Comparison of ENCODE assay signal across 27 cellular contexts in genomic region chr5:136666970-136667620, GRCh38.
DNase-seq lines count a peak whose midpoint lies in the region; ATAC-seq and TF ChIP-seq lines count a peak whose summit lies in the region.
"Had no signal": no experiment of that assay in that cellular context is flagged by ENCODE, and none has a peak within 500 bp of the region (broad histone marks: within the 10 kb centered on the region; RNA-seq: fewer than 3 reads in every experiment).

No MANE protein-coding gene starts in this region.

- H2AFZ ChIP-seq in OCI-LY3 (ENCODE audit: low read depth, low read length) (no peak overlapping the region), neuronal stem cell (ENCODE audit: low read length) (no peak overlapping the region), mammary epithelial cell (ENCODE audit: low read depth, low read length) (no peak overlapping the region)
- H2AFZ ChIP-seq: PC-9 had no signal

- H4K91ac ChIP-seq in neuronal stem cell (ENCODE audit: low read depth, low read length, poor library complexity): no peak overlapping the region

- H3K23ac ChIP-seq in neuronal stem cell (ENCODE audit: low read depth, low read length, poor library complexity): no peak overlapping the region

- no peak overlapping the region for H2BK5ac ChIP-seq in neuronal stem cell (ENCODE audit: low read length)

- H4K20me1 ChIP-seq in OCI-LY3 (ENCODE audit: insufficient read depth, low read length) (no peaks in the 10 kb centered on the region), mammary epithelial cell (ENCODE audit: insufficient read depth, low read length) (no peaks in the 10 kb centered on the region)

- no peak overlapping the region for H4K8ac ChIP-seq in neuronal stem cell (ENCODE audit: low read depth, low read length)

- ATAC-seq in GM18870 (IDR thresholded peaks at IDR 0.05; ENCODE audit: unreplicated experiment): peak; percentile 34
- ATAC-seq: effector memory CD8-positive, alpha-beta T cell; stimulated activated naive CD8-positive, alpha-beta T cell treated with anti-CD3 and anti-CD28 coated beads, Interleukin-15, Interleukin-2, amounts not matched to agents 100 U/mL and 50 U/mL, for 24 hours had no signal

- H2AK5ac ChIP-seq in neuronal stem cell (ENCODE audit: low read depth, low read length): no peak overlapping the region

- H3K27me3 ChIP-seq in OCI-LY3 (ENCODE audit: low read depth, low read length) (no peaks in the 10 kb centered on the region), neuronal stem cell (ENCODE audit: control insufficient read depth in 3 of 3, insufficient read depth in 3 of 3, low read depth in 1 of 3, low read length in 3 of 3) (no peaks in the 10 kb centered on the region), mammary epithelial cell (ENCODE audit: insufficient read depth, low read length) (peaks cover 4% of the 10 kb centered on the region)
- H3K27me3 ChIP-seq: brain microvascular endothelial cell, tibial artery had no signal

- no CpG with 5 or more reads among the region's 8 CpGs for WGBS in neuronal stem cell (ENCODE audit: extremely low coverage in 2 of 2, insufficient read length in 2 of 2, insufficient replicate concordance in 1 of 2), 2 donors
- 54% methylated on average over 6 of the region's 8 CpGs for WGBS in mammary epithelial cell (ENCODE audit: low coverage, missing lambda C conversion rate)

- no peak overlapping the region for H3K27ac ChIP-seq in HEK293 (ENCODE audit: extremely low read depth, low read depth, low read length)
- H3K27ac ChIP-seq in OCI-LY3 (ENCODE audit: low read length): peak overlapping the region; percentile 61
- no peak overlapping the region for H3K27ac ChIP-seq in neuronal stem cell (replicated peaks; ENCODE audit: low read length)
- no peak overlapping the region for H3K27ac ChIP-seq in mammary epithelial cell (ENCODE audit: insufficient read depth, low read depth, low read length)
- H3K27ac ChIP-seq: brain microvascular endothelial cell, left ventricle myocardium inferior, PC-9, prostate gland, tibial artery had no signal

- no peak overlapping the region for H3K4ac ChIP-seq in neuronal stem cell (ENCODE audit: low read length)

- no peaks in the 10 kb centered on the region for H3K79me1 ChIP-seq in neuronal stem cell (ENCODE audit: low read depth, low read length)

- H3K36me3 ChIP-seq in HEK293 (ENCODE audit: control insufficient read depth in 2 of 2, insufficient read depth in 1 of 2, low read length in 2 of 2): no peaks in the 10 kb centered on the region
- no peaks in the 10 kb centered on the region for H3K36me3 ChIP-seq in OCI-LY3 (replicated peaks; ENCODE audit: low read depth, low read length)
- H3K36me3 ChIP-seq in neuronal stem cell (replicated peaks in 1 of 2; ENCODE audit: control insufficient read depth in 2 of 2, insufficient read depth in 2 of 2, low read length in 2 of 2): no peaks in the 10 kb centered on the region
- H3K36me3 ChIP-seq in mammary epithelial cell (ENCODE audit: insufficient read depth, low read length): no peaks in the 10 kb centered on the region
- H3K36me3 ChIP-seq: brain microvascular endothelial cell, HAP-1, left ventricle myocardium inferior, prostate gland, tibial artery had no signal

- intact Hi-C loops in mammary epithelial cell (cut with micrococcal nuclease): no loop called here

- CTCF ChIA-PET in HEK293 (lab: Yijun Ruan, JAX): interaction anchor here (0.6 kb wide), 1 partner anchor 1045 kb away, joined by 6 read pairs; no protein-coding TSS in a partner anchor
- CTCF ChIA-PET in mammary epithelial cell (lab: Charles Lee; ENCODE audit: low non-redundant PET): no interaction called here

- H3K4me1 ChIP-seq in HEK293 (ENCODE audit: control insufficient read depth, insufficient read depth, low read length) (no peaks in the 10 kb centered on the region), OCI-LY3 (ENCODE audit: low read length) (peaks cover 17% of the 10 kb centered on the region), neuronal stem cell (ENCODE audit: control insufficient read depth in 2 of 2, insufficient read depth in 1 of 2, low read depth in 1 of 2, low read length in 2 of 2) (no peaks in the 10 kb centered on the region), mammary epithelial cell (ENCODE audit: insufficient read depth, low read length) (no peaks in the 10 kb centered on the region)
- H3K4me1 ChIP-seq: HAP-1, left ventricle myocardium inferior, prostate gland, tibial artery had no signal

- no peak overlapping the region for H2BK15ac ChIP-seq in neuronal stem cell (ENCODE audit: low read length)

- H3K9ac ChIP-seq in OCI-LY3 (ENCODE audit: low read length) (no peak overlapping the region), neuronal stem cell (ENCODE audit: low read depth, low read length, poor library complexity) (peak overlapping the region; percentile 61), mammary epithelial cell (ENCODE audit: insufficient read depth, low read length) (no peak overlapping the region)

- H3K18ac ChIP-seq in neuronal stem cell (ENCODE audit: low read length): peak overlapping the region; percentile 40

- no peaks in the 10 kb centered on the region for H3K9me3 ChIP-seq in HEK293 (ENCODE audit: control insufficient read depth, insufficient read depth, low read depth, low read length)
- H3K9me3 ChIP-seq in OCI-LY3 (ENCODE audit: insufficient read depth, low read length): no peaks in the 10 kb centered on the region
- no peaks in the 10 kb centered on the region for H3K9me3 ChIP-seq in neuronal stem cell (replicated peaks in 1 of 2; ENCODE audit: control insufficient read depth in 2 of 2, insufficient read depth in 1 of 2, low read depth in 1 of 2, low read length in 2 of 2)
- no peaks in the 10 kb centered on the region for H3K9me3 ChIP-seq in mammary epithelial cell (replicated peaks; ENCODE audit: insufficient read depth, low read length)
- H3K9me3 ChIP-seq: HAP-1, prostate gland, tibial artery had no signal

- no peak overlapping the region for H3K14ac ChIP-seq in neuronal stem cell (ENCODE audit: low read length)

- H3K4me3 ChIP-seq in HEK293 (ENCODE audit: low read depth, low read length): no peak overlapping the region
- no peak overlapping the region for H3K4me3 ChIP-seq in OCI-LY3 (ENCODE audit: low read length)
- no peak overlapping the region for H3K4me3 ChIP-seq in neuronal stem cell (ENCODE audit: low read length in 2 of 2)
- no peak overlapping the region for H3K4me3 ChIP-seq in mammary epithelial cell (replicated peaks in 1 of 3; ENCODE audit: insufficient read depth in 1 of 3, low read depth in 2 of 3, low read length in 3 of 3)
- H3K4me3 ChIP-seq: HAP-1, left ventricle myocardium inferior, PC-9, prostate gland, tibial artery had no signal

- H3K79me2 ChIP-seq in OCI-LY3 (ENCODE audit: low read length) (no peaks in the 10 kb centered on the region), mammary epithelial cell (ENCODE audit: insufficient read depth, low read length) (no peaks in the 10 kb centered on the region)

- BruUV-seq in mammary epithelial cell (replicated peaks; lab: Mats Ljungman, UMichigan): no TSS peak

- H2BK12ac ChIP-seq in neuronal stem cell (ENCODE audit: low read length): no peak overlapping the region

- in situ Hi-C loops in mammary epithelial cell (cut with MboI; ENCODE audit: low sequenced_read_pairs in 2 of 2): no loop called here

- TF ChIP-seq CTCF in HEK293 (tag by site-specific recombination; IDR thresholded peaks at IDR 0.05) (no peak), OCI-LY3 (IDR thresholded peaks at IDR 0.05; ENCODE audit: low read depth, low read length) (no peak), mammary epithelial cell (conservative IDR thresholded peaks at IDR 0.05 in 1 of 2, IDR thresholded peaks at IDR 0.05 in 1 of 2; ENCODE audit: extremely low read depth in 1 of 2, insufficient read depth in 1 of 2, low read depth in 1 of 2, low read length in 2 of 2) (no peak)

- dilution Hi-C loops in mammary epithelial cell (cut with HindIII; ENCODE audit: low sequenced_read_pairs): no loop called here

- no peak overlapping the region for H2BK120ac ChIP-seq in neuronal stem cell (ENCODE audit: low read depth, low read length)

- POLR2A ChIA-PET in HEK293 (lab: Yijun Ruan, JAX): no interaction called here

- peak overlapping the region; percentile 41 for H3K4me2 ChIP-seq in OCI-LY3 (ENCODE audit: low read length)
- no peak overlapping the region for H3K4me2 ChIP-seq in neuronal stem cell (ENCODE audit: insufficient read depth, low read length, poor library complexity, severe bottlenecking)
- no peak overlapping the region for H3K4me2 ChIP-seq in mammary epithelial cell (ENCODE audit: insufficient read depth, low read depth, low read length)
- H3K4me2 ChIP-seq: PC-9 had no signal

- no peak for DNase-seq in neuronal stem cell (ENCODE audit: low spot score)
- DNase-seq in SKM-1 treated with dmso at 0.1 percent for 144 hours (lab: John Stamatoyannopoulos, UW; ENCODE audit: unreplicated experiment): no peak
- no peak for DNase-seq in D341Med (ENCODE audit: low spot score)
- no peak for DNase-seq in DMS79 (lab: John Stamatoyannopoulos, UW)
- no peak for DNase-seq in mammary epithelial cell
- DNase-seq: activated CD4-positive, alpha-beta T cell treated with anti-CD3 and anti-CD28 coated beads, Interleukin-2, amount 10 ng/mL, durations not matched to agents 7 days and 5 days; activated effector memory CD4-positive, alpha-beta T cell treated with Interleukin-2 at 50 U/mL for 16 hours; brain microvascular endothelial cell; CD4-positive, CD25-positive, alpha-beta regulatory T cell; DMS53; effector memory CD8-positive, alpha-beta T cell; glutamatergic neuron; KG1; left ventricle myocardium inferior; NCI-H187 treated with DMSO at 0.1 percent for 48 hours; NCI-H226; PC-9; SIG-M5; stimulated activated CD4-positive, alpha-beta T cell treated with anti-CD3 and anti-CD28 coated beads, Interleukin-1b, Interleukin-23, amount 100 ng/mL, for 48 hours; stimulated activated naive CD8-positive, alpha-beta T cell treated with anti-CD3 and anti-CD28 coated beads, Interleukin-15, Interleukin-2, amounts not matched to agents 100 U/mL and 50 U/mL, for 24 hours; T-helper 1 cell; tibial artery had no signal

TF ChIP-seq in HEK293, 187 proteins besides CTCF, POLR2A, EP300 and RAD21:
- TF ChIP-seq ZIC2 (tag by site-specific recombination; IDR thresholded peaks at IDR 0.05) (peak; percentile 53), ZNF341 (tag by site-specific recombination; IDR thresholded peaks at IDR 0.05; ENCODE audit: low read depth) (no peak)
